Comparison of ENCODE assay signal across 22 cellular contexts in genomic region chr1:62809788-62810187, GRCh38. TPM values are rescaled to one million over a fixed set of nuclear protein-coding genes. Genes with fewer than 3 reads are reported as not detected.
DNase-seq lines count a peak whose midpoint lies in the region; ATAC-seq, FAIRE-seq and TF ChIP-seq lines count a peak whose summit lies in the region.
"Had no signal": no experiment of that assay in that cellular context is flagged by ENCODE, and none has a peak within 500 bp of the region (broad histone marks: within the 10 kb centered on the region; RNA-seq: fewer than 3 reads in every experiment).

No MANE protein-coding gene starts in this region.

- no peaks in the 10 kb centered on the region for H3K9me3 ChIP-seq in pancreas
- H3K9me3 ChIP-seq: Peyer's patch had no signal

- peaks cover 0 to 3% (median 0%) of the 10 kb centered on the region in 3 donors for H3K4me1 ChIP-seq in pancreas

- H3K27ac ChIP-seq in pancreas = no peak overlapping the region
- H3K27ac ChIP-seq: brain microvascular endothelial cell, HL-60 had no signal

- H3K27me3 ChIP-seq in pancreas = no peaks in the 10 kb centered on the region
- H3K27me3 ChIP-seq: brain microvascular endothelial cell, Peyer's patch had no signal

- intact Hi-C loops in pancreas (cut with DNase I) = no loop called here

- H3K4me3 ChIP-seq in pancreas = no peak overlapping the region
- H3K4me3 ChIP-seq: Peyer's patch had no signal

- WGBS in pancreas, 2 donors = 95 to 96% methylated on average over 3 of the region's 3 CpGs

- TF ChIP-seq CTCF in pancreas (IDR thresholded peaks at IDR 0.05) = no peak

- DNase-seq in pancreas = no peak
- DNase-seq in HUDEP-2 (lab: John Stamatoyannopoulos, UW; ENCODE audit: unreplicated experiment in 76 of 76) = no peak
- DNase-seq in NCI-H1417 (lab: John Stamatoyannopoulos, UW) = no peak
- DNase-seq in NCI-H2029 treated with DMSO at 0.1 percent for 48 hours (lab: John Stamatoyannopoulos, UW) = no peak
- DNase-seq: activated CD4-positive, alpha-beta T cell treated with anti-CD3 and anti-CD28 coated beads, Interleukin-2, amount 10 ng/mL, durations not matched to agents 7 days and 5 days; activated T-cell treated with anti-CD3 and anti-CD28 coated beads, Interleukin-2, amount 50 U/mL, for 24 hours; AML-193; brain microvascular endothelial cell; DMS 273 treated with DMSO at 0.1 percent for 48 hours; KG1; mesendoderm; NCI-H510A; Peyer's patch; retina had no signal

- H3K36me3 ChIP-seq in pancreas = no peaks in the 10 kb centered on the region
- H3K36me3 ChIP-seq: brain microvascular endothelial cell, Peyer's patch had no signal

- peak; percentile 9 for FAIRE-seq in pancreas (lab: Jason Lieb, UNC)
- FAIRE-seq: keratinocyte had no signal

- peak; percentile 42 for ATAC-seq in GM18861 (IDR thresholded peaks at IDR 0.05; ENCODE audit: unreplicated experiment)
- peak; percentile 57 for ATAC-seq in HG02623 (IDR thresholded peaks at IDR 0.05; ENCODE audit: unreplicated experiment)
- peak; percentile 32 for ATAC-seq in HG03469 (IDR thresholded peaks at IDR 0.05; ENCODE audit: unreplicated experiment)
- no peak for ATAC-seq in pancreas
- no peak for ATAC-seq in GM18502 (IDR thresholded peaks at IDR 0.05; ENCODE audit: poor library complexity, unreplicated experiment)
- ATAC-seq: esophagus mucosa, SK-N-SH treated with all-trans-retinoic acid at 6 μM for 48 hours had no signal

RNA-seq across cellular contexts. Expression of gene ATG4C, which starts 25.9 kb away (rescaled TPM):
- total RNA-seq in pancreas = 10 to 100 TPM in 1 of 6 donors, 1 to 10 TPM in 5; 4.8 to 10.2 (median 6.6) TPM
- 1 to 10 TPM; 2.3 to 3.9 TPM for polyA plus RNA-seq in pancreas

Comparison
In these comparisons a context has a peak if more than half of its experiments do, and no peak if none do; other contexts are left out.
1. ATAC-seq: peak in GM18861 (single experiment), HG02623 (single experiment) and HG03469 (single experiment); none in pancreas (0 of 4) and GM18502 (single experiment).